ENCODE assay signal across 9 cellular contexts in genomic region chr1:9302745-9303524, GRCh38. TPM values are rescaled to one million over a fixed set of nuclear protein-coding genes. Genes with fewer than 3 reads are reported as not detected.
DNase-seq lines count a peak whose midpoint lies in the region; ATAC-seq and TF ChIP-seq lines count a peak whose summit lies in the region.
"Had no signal": no experiment of that assay in that cellular context is flagged by ENCODE, and none has a peak within 500 bp of the region (broad histone marks: within the 10 kb centered on the region; RNA-seq: fewer than 3 reads in every experiment).

No MANE protein-coding gene starts in this region.

- DNase-seq in DMS153 treated with DMSO at 0.1 percent for 48 hours (lab: John Stamatoyannopoulos, UW; ENCODE audit: unreplicated experiment) (peak; percentile 21), esophagus squamous epithelium (lab: John Stamatoyannopoulos, UW) (no peak), trophoblast cell (peak; percentile 43 to 74), lower leg skin (ENCODE audit: low spot score in 2 of 2) (no peak), GM19238 (ENCODE audit: insufficient read length, low spot score) (no peak)
- DNase-seq: MM.1S had no signal

- ATAC-seq in HG03175 (IDR thresholded peaks at IDR 0.05; ENCODE audit: unreplicated experiment) (no peak), HG03097 (IDR thresholded peaks at IDR 0.05; ENCODE audit: low FRiP score, unreplicated experiment) (no peak)

- WGBS in esophagus squamous epithelium, 2 donors = 22 to 35% methylated on average over 3 to 8 of the region's 9 CpGs
- WGBS in trophoblast cell (ENCODE audit: extremely low coverage, insufficient coverage, insufficient read length) = no CpG with 5 or more reads among the region's 9 CpGs
- 56 to 62% methylated on average over 9 of the region's 9 CpGs for WGBS in lower leg skin, 2 donors

- peak overlapping the region; percentile 93 for H3K4ac ChIP-seq in trophoblast cell (ENCODE audit: low read depth, low read length)

- H2AFZ ChIP-seq in trophoblast cell (ENCODE audit: insufficient read depth, low read length, poor library complexity) = no peak overlapping the region

- H3K27me3 ChIP-seq in esophagus squamous epithelium = no peaks in the 10 kb centered on the region
- no peaks in the 10 kb centered on the region for H3K27me3 ChIP-seq in trophoblast cell (ENCODE audit: insufficient read depth, low read length)

- no peak overlapping the region for H3K9ac ChIP-seq in trophoblast cell (ENCODE audit: low read length)

- no peak overlapping the region for H2AK5ac ChIP-seq in trophoblast cell (ENCODE audit: low read length)

- H3K14ac ChIP-seq in trophoblast cell (ENCODE audit: low read length) = peak overlapping the region; percentile 11

- peak overlapping the region; percentile 18 for H2BK120ac ChIP-seq in trophoblast cell (ENCODE audit: insufficient read depth, low read length, poor library complexity)

- H3K79me2 ChIP-seq in trophoblast cell (ENCODE audit: control insufficient read depth, insufficient read depth, low read length, poor library complexity) = peaks cover 54% of the 10 kb centered on the region

- TF ChIP-seq POLR2A in esophagus squamous epithelium (IDR thresholded peaks at IDR 0.05) (no peak), lower leg skin (IDR thresholded peaks at IDR 0.05) (no peak)

- H2BK12ac ChIP-seq in trophoblast cell (ENCODE audit: low read length) = peak overlapping the region; percentile 3

- H4K91ac ChIP-seq in trophoblast cell (ENCODE audit: low read depth, low read length) = no peak overlapping the region

- H3K9me3 ChIP-seq in esophagus squamous epithelium (no peaks in the 10 kb centered on the region), trophoblast cell (ENCODE audit: insufficient read depth, low read depth, low read length) (peaks cover 2% of the 10 kb centered on the region)

- intact Hi-C loops in esophagus squamous epithelium (cut with DNase I) = no loop called here
- intact Hi-C loops in lower leg skin (cut with DNase I; ENCODE audit: low total_unique reads) = no loop called here

- TF ChIP-seq CTCF in esophagus squamous epithelium (IDR thresholded peaks at IDR 0.05) (no peak), lower leg skin (IDR thresholded peaks at IDR 0.05) (no peak)

- no peak overlapping the region for H3K23ac ChIP-seq in trophoblast cell (ENCODE audit: low read length)

- peak overlapping the region in 1 of 4 donors; percentile 10 for H3K4me3 ChIP-seq in esophagus squamous epithelium
- H3K4me3 ChIP-seq in trophoblast cell (ENCODE audit: low read depth, low read length) = no peak overlapping the region
- no peak overlapping the region for H3K4me3 ChIP-seq in lower leg skin (ENCODE audit: low read depth, poor library complexity, severe bottlenecking)

- peaks cover 0 to 14% (median 0%) of the 10 kb centered on the region in 3 donors for H3K36me3 ChIP-seq in esophagus squamous epithelium
- H3K36me3 ChIP-seq in trophoblast cell (ENCODE audit: control insufficient read depth in 1 of 2, insufficient read depth in 2 of 2, low read length in 2 of 2) = peaks cover 46 to 58% of the 10 kb centered on the region in 2 experiments

- H3K18ac ChIP-seq in trophoblast cell (ENCODE audit: low read length) = no peak overlapping the region

- peak overlapping the region; percentile 34 for H3K4me2 ChIP-seq in trophoblast cell (ENCODE audit: low read length)

- peak overlapping the region; percentile 34 for H2BK5ac ChIP-seq in trophoblast cell (ENCODE audit: low read depth, low read length, poor library complexity)

- peaks cover 15% of the 10 kb centered on the region for H3K79me1 ChIP-seq in trophoblast cell (ENCODE audit: low read length)

- H3K27ac ChIP-seq in esophagus squamous epithelium = peak overlapping the region; percentile 51 to 86 (median 75)
- H3K27ac ChIP-seq in trophoblast cell (ENCODE audit: low read depth, low read length) = peak overlapping the region; percentile 72

- H4K12ac ChIP-seq in trophoblast cell (ENCODE audit: low read depth, low read length) = no peak overlapping the region

- no peak overlapping the region for H4K8ac ChIP-seq in trophoblast cell (ENCODE audit: low read depth, low read length)

- H3K4me1 ChIP-seq in esophagus squamous epithelium (peaks cover 54 to 99% (median 63%) of the 10 kb centered on the region in 3 donors), trophoblast cell (ENCODE audit: control insufficient read depth in 1 of 2, insufficient read depth in 2 of 2, low read length in 2 of 2) (peaks cover 56 to 63% of the 10 kb centered on the region in 2 experiments)

TF ChIP-seq in PFSK-1, 5 proteins besides CTCF, POLR2A, EP300 and RAD21:
- TF ChIP-seq TAF1 (IDR thresholded peaks at IDR 0.05; ENCODE audit: borderline replicate concordance, insufficient read depth, low read length) (peak; percentile 32; the same call in 1 of the 2 replicates), POLR2AphosphoS5 (IDR thresholded peaks at IDR 0.05; ENCODE audit: low read depth, low read length) (no peak), REST (IDR thresholded peaks at IDR 0.05; ENCODE audit: insufficient read depth in 1 of 2, low read depth in 2 of 2, low read length in 2 of 2) (no peak), SIN3A (IDR thresholded peaks at IDR 0.05; ENCODE audit: borderline replicate concordance, insufficient read depth, low read length) (0 out of 2 replicates have a peak, but pooled peaks have one; percentile 63)

RNA-seq across cellular contexts. Expression of gene SPSB1, which starts 10.2 kb away (rescaled TPM):
- polyA plus RNA-seq in PFSK-1 (2012; ENCODE audit: insufficient read length, low read depth) = 34.9 TPM
- 10 to 100 TPM; 15.2 to 35.5 (median 25.2) TPM for total RNA-seq in esophagus squamous epithelium
- polyA plus RNA-seq in trophoblast cell (2013) = 85.2 and 90.2 TPM in 2 replicates
- 10 to 100 TPM; 25.3 to 75.5 (median 45.3) TPM for total RNA-seq in lower leg skin

Comparison
In these comparisons a context has a peak if more than half of its experiments do, and no peak if none do; other contexts are left out.
1. DNase-seq: peak in DMS153 treated with DMSO at 0.1 percent for 48 hours (single experiment) and trophoblast cell (2 of 2); none in esophagus squamous epithelium (single experiment), lower leg skin (0 of 2) and GM19238 (single experiment).